27 cellular contexts compared by ENCODE assay signal in the genomic region with DNA sequence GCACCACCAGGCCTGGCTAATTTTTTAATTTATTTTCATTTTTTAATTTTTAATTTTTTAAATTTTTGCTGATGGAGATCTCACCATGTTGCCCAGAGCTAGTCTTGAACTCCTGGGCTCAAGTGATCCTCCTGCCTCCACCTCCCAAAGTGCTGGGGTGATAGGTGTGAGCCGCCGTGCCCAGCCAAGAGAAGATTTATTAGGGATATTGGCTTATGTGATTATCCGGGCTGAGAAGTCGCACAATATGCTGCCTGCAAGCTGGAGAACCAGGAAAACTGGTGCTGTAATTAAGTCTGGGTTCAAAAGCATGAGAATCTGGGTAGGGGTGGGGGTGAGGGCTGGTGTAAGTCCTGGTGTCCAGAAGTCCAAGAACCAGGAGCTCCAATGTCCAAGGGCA. TPM values are rescaled to one million over a fixed set of nuclear protein-coding genes. Genes with fewer than 3 reads are reported as not detected.
"Had no signal": no experiment of that assay in that cellular context is flagged by ENCODE, and none has a peak within 500 bp of the region (broad histone marks: within the 10 kb centered on the region; RNA-seq: fewer than 3 reads in every experiment).

No MANE protein-coding gene starts in this region.

- H3K36me3 Mint-ChIP-seq: natural killer cell; neural progenitor cell; stimulated activated memory B cell treated with anti-CD40 and anti-IgM and Interleukin-4, amounts not matched to agents 10 μg/mL and 1 μg/mL and 100 μg/mL, for 72 hours had no signal

- H3K9me3 ChIP-seq: esophagus muscularis mucosa, gastroesophageal sphincter, ovary, tibial artery had no signal

- H3K27ac ChIP-seq: epithelial cell of prostate, esophagus muscularis mucosa, gastroesophageal sphincter, hepatocyte, neural progenitor cell, ovary, tibial artery had no signal

- H3K27me3 Mint-ChIP-seq: effector memory CD8-positive, alpha-beta T cell; progenitor cell of endocrine pancreas; stimulated activated memory B cell treated with anti-CD40 and anti-IgM and Interleukin-4, amounts not matched to agents 10 μg/mL and 1 μg/mL and 100 μg/mL, for 72 hours; stimulated activated naive CD8-positive, alpha-beta T cell treated with anti-CD3 and anti-CD28 coated beads, Interleukin-15, Interleukin-2, amounts not matched to agents 100 ng/mL and 50 ng/mL, for 24 hours had no signal

- H3K27me3 ChIP-seq: esophagus muscularis mucosa, gastroesophageal sphincter, hepatocyte, ovary, tibial artery had no signal

- H3K4me3 ChIP-seq: esophagus muscularis mucosa, gastroesophageal sphincter, hepatocyte, neural progenitor cell, ovary, tibial artery had no signal

- H3K27ac Mint-ChIP-seq: dendritic cell treated with granulocyte-macrophage colony-stimulating factor and Interleukin-4, amounts not matched to agents 40 ng/mL and 50 ng/mL, for 4 days; neural progenitor cell; progenitor cell of endocrine pancreas; stimulated activated memory B cell treated with anti-CD40 and anti-IgM and Interleukin-4, amounts not matched to agents 10 μg/mL and 1 μg/mL and 100 μg/mL, for 72 hours; stimulated activated naive CD8-positive, alpha-beta T cell treated with anti-CD3 and anti-CD28 coated beads, Interleukin-15, Interleukin-2, amounts not matched to agents 100 ng/mL and 50 ng/mL, for 24 hours had no signal

- H3K4me3 Mint-ChIP-seq: dendritic cell treated with granulocyte-macrophage colony-stimulating factor and Interleukin-4, amounts not matched to agents 40 ng/mL and 50 ng/mL, for 4 days; effector memory CD8-positive, alpha-beta T cell; natural killer cell; neural progenitor cell; stimulated activated memory B cell treated with anti-CD40 and anti-IgM and Interleukin-4, amounts not matched to agents 10 μg/mL and 1 μg/mL and 100 μg/mL, for 72 hours; stimulated activated naive CD8-positive, alpha-beta T cell treated with anti-CD3 and anti-CD28 coated beads, Interleukin-15, Interleukin-2, amounts not matched to agents 100 ng/mL and 50 ng/mL, for 24 hours had no signal

- H3K9me3 Mint-ChIP-seq: dendritic cell treated with granulocyte-macrophage colony-stimulating factor and Interleukin-4, amounts not matched to agents 40 ng/mL and 50 ng/mL, for 4 days; effector memory CD8-positive, alpha-beta T cell; natural killer cell; stimulated activated naive CD8-positive, alpha-beta T cell treated with anti-CD3 and anti-CD28 coated beads, Interleukin-15, Interleukin-2, amounts not matched to agents 100 ng/mL and 50 ng/mL, for 24 hours had no signal

- H3K36me3 ChIP-seq: esophagus muscularis mucosa, gastroesophageal sphincter, neural progenitor cell, ovary, tibial artery had no signal

- DNase-seq: cerebellar nuclear complex; effector memory CD8-positive, alpha-beta T cell; kidney glomerular epithelial cell; mammary epithelial cell; natural killer cell; nucleus accumbens; right cardiac atrium; stimulated activated CD4-positive, alpha-beta T cell treated with anti-CD3 and anti-CD28 coated beads, Interleukin-15, amount 100 ng/mL, for 24 hours; stimulated activated CD4-positive, alpha-beta T cell treated with anti-CD3 and anti-CD28 coated beads, Interleukin-1b, Interleukin-23, amount 100 ng/mL, for 48 hours; stimulated activated CD4-positive, alpha-beta T cell treated with anti-CD3 and anti-CD28 coated beads, Interleukin-4, amount 100 ng/mL, for 24 hours had no signal

- ATAC-seq: effector memory CD8-positive, alpha-beta T cell; gastroesophageal sphincter; natural killer cell; right cardiac atrium; stimulated activated memory B cell treated with anti-CD40 and anti-IgM and Interleukin-4, amounts not matched to agents 10 μg/mL and 1 μg/mL and 100 μg/mL, for 72 hours had no signal

RNA-seq across cellular contexts. Expression of a gene that starts 2.5 kb away (rescaled TPM):
- total RNA-seq: esophagus muscularis mucosa, fibroblast of villous mesenchyme, gastroesophageal sphincter, hepatocyte, liver, mammary epithelial cell, mesenteric fat pad, mononuclear cell, natural killer cell, ovary, progenitor cell of endocrine pancreas, right cardiac atrium, temporal lobe, ureter had no signal
- polyA plus RNA-seq: hepatocyte, liver, mammary epithelial cell, ovary, right cardiac atrium had no signal
